Comparison of ENCODE assay signal across 8 cellular contexts in genomic region chr5:33969572-33970452, GRCh38. TPM values are rescaled to one million over a fixed set of nuclear protein-coding genes. Genes with fewer than 3 reads are reported as not detected.
DNase-seq lines count a peak whose midpoint lies in the region; ATAC-seq and TF ChIP-seq lines count a peak whose summit lies in the region.

No MANE protein-coding gene starts in this region.

- H3K27me3 Mint-ChIP-seq in activated T-helper 1 cell treated with anti-CD3 and anti-CD28 coated beads, Interleukin-12 subunit alpha, Interleukin-12 subunit beta, Interleukin-2, Interleukin-4 antibody, amounts not matched to agents 30 ng/mL and 10 ng/mL and 1 ng/mL, durations not matched to agents 14 hours and 24 hours and 36 hours (ENCODE audit: insufficient read depth) = no peaks in the 10 kb centered on the region

- peak in 55 of 56 donors; percentile 26 to 71 (median 50) for TF ChIP-seq CTCF in dorsolateral prefrontal cortex (IDR thresholded peaks at IDR 0.05 in 54 of 56, conservative IDR thresholded peaks at IDR 0.05 in 2 of 56; ENCODE audit: low read depth in 1 of 56, partially characterized antibody in 56 of 56)

- peak; percentile 81 for ATAC-seq in HG03432 (IDR thresholded peaks at IDR 0.05; ENCODE audit: unreplicated experiment)

- H3K4me3 Mint-ChIP-seq in activated T-helper 1 cell treated with anti-CD3 and anti-CD28 coated beads, Interleukin-12 subunit alpha, Interleukin-12 subunit beta, Interleukin-2, Interleukin-4 antibody, amounts not matched to agents 30 ng/mL and 10 ng/mL and 1 ng/mL, durations not matched to agents 14 hours and 24 hours and 36 hours = no peak overlapping the region

- peaks cover 18% of the 10 kb centered on the region for H3K4me1 Mint-ChIP-seq in activated T-helper 1 cell treated with anti-CD3 and anti-CD28 coated beads, Interleukin-12 subunit alpha, Interleukin-12 subunit beta, Interleukin-2, Interleukin-4 antibody, amounts not matched to agents 30 ng/mL and 10 ng/mL and 1 ng/mL, durations not matched to agents 14 hours and 24 hours and 36 hours (ENCODE audit: low read depth)

- DNase-seq in D341Med (ENCODE audit: low spot score) (peak; percentile 62), GM19240 (ENCODE audit: insufficient read length, low spot score) (peak; percentile 50), OCI-M1 (lab: John Stamatoyannopoulos, UW) (peak; percentile 53), dorsolateral prefrontal cortex (no peak), medulla oblongata (ENCODE audit: extremely low spot score) (peak; percentile 45), middle frontal gyrus (ENCODE audit: extremely low spot score, low spot score) (no peak)
- no peak for DNase-seq in activated T-helper 1 cell treated with anti-CD3 and anti-CD28 coated beads, Interleukin-12 subunit alpha, Interleukin-12 subunit beta, Interleukin-2, Interleukin-4 antibody, amounts not matched to agents 30 ng/mL and 10 ng/mL and 1 ng/mL, durations not matched to agents 14 hours and 24 hours and 36 hours (ENCODE audit: low spot score)

- no peaks in the 10 kb centered on the region for H3K27me3 ChIP-seq in dorsolateral prefrontal cortex

- H3K27ac Mint-ChIP-seq in activated T-helper 1 cell treated with anti-CD3 and anti-CD28 coated beads, Interleukin-12 subunit alpha, Interleukin-12 subunit beta, Interleukin-2, Interleukin-4 antibody, amounts not matched to agents 30 ng/mL and 10 ng/mL and 1 ng/mL, durations not matched to agents 14 hours and 24 hours and 36 hours = no peak overlapping the region

- no peak overlapping the region for H3K4me3 ChIP-seq in dorsolateral prefrontal cortex

- no peaks in the 10 kb centered on the region for H3K9me3 Mint-ChIP-seq in activated T-helper 1 cell treated with anti-CD3 and anti-CD28 coated beads, Interleukin-12 subunit alpha, Interleukin-12 subunit beta, Interleukin-2, Interleukin-4 antibody, amounts not matched to agents 30 ng/mL and 10 ng/mL and 1 ng/mL, durations not matched to agents 14 hours and 24 hours and 36 hours

- no peak overlapping the region for H3K27ac ChIP-seq in dorsolateral prefrontal cortex

- H3K36me3 Mint-ChIP-seq in activated T-helper 1 cell treated with anti-CD3 and anti-CD28 coated beads, Interleukin-12 subunit alpha, Interleukin-12 subunit beta, Interleukin-2, Interleukin-4 antibody, amounts not matched to agents 30 ng/mL and 10 ng/mL and 1 ng/mL, durations not matched to agents 14 hours and 24 hours and 36 hours (ENCODE audit: low read depth) = peaks cover 2% of the 10 kb centered on the region

- intact Hi-C loops in dorsolateral prefrontal cortex (cut with DNase I) = no loop called here
- intact Hi-C loops in activated T-helper 1 cell treated with anti-CD3 and anti-CD28 coated beads, Interleukin-12 subunit alpha, Interleukin-12 subunit beta, Interleukin-2, Interleukin-4 antibody, amounts not matched to agents 30 ng/mL and 10 ng/mL and 1 ng/mL, durations not matched to agents 14 hours and 24 hours and 36 hours (cut with micrococcal nuclease) = loop anchor here (1.0 kb wide), 1 partner anchor 534 kb away; no protein-coding TSS in a partner anchor

RNA-seq across cellular contexts. Expression of gene SLC45A2, which starts 14.7 kb away (rescaled TPM):
- 1 to 10 TPM in 93 of 120 experiments, under 1 TPM in 27; 0.20 to 5.9 (median 1.5) TPM for total RNA-seq in dorsolateral prefrontal cortex
- 0.18 TPM in 1 of 2 replicates, not detected in the other for total RNA-seq in activated T-helper 1 cell treated with anti-CD3 and anti-CD28 coated beads, Interleukin-12 subunit alpha, Interleukin-12 subunit beta, Interleukin-2, Interleukin-4 antibody, amounts not matched to agents 30 ng/mL and 10 ng/mL and 1 ng/mL, durations not matched to agents 14 hours and 24 hours and 36 hours

RNA-seq across cellular contexts. Expression of gene RXFP3, which starts 33.6 kb away (rescaled TPM):
- total RNA-seq in dorsolateral prefrontal cortex = 1 to 10 TPM in 16 of 120 experiments, under 1 TPM in 81, not detected in 23; 0.25 to 1.9 (median 0.60) TPM
- total RNA-seq in activated T-helper 1 cell treated with anti-CD3 and anti-CD28 coated beads, Interleukin-12 subunit alpha, Interleukin-12 subunit beta, Interleukin-2, Interleukin-4 antibody, amounts not matched to agents 30 ng/mL and 10 ng/mL and 1 ng/mL, durations not matched to agents 14 hours and 24 hours and 36 hours = not detected in 2 replicates

RNA-seq across cellular contexts. Expression of gene AMACR, which starts 38.0 kb away (rescaled TPM):
- 10 to 100 TPM in 107 of 120 experiments, 1 to 10 TPM in 13; 5.2 to 32.6 (median 16.9) TPM for total RNA-seq in dorsolateral prefrontal cortex
- 6.8 and 7.1 TPM in 2 replicates for total RNA-seq in activated T-helper 1 cell treated with anti-CD3 and anti-CD28 coated beads, Interleukin-12 subunit alpha, Interleukin-12 subunit beta, Interleukin-2, Interleukin-4 antibody, amounts not matched to agents 30 ng/mL and 10 ng/mL and 1 ng/mL, durations not matched to agents 14 hours and 24 hours and 36 hours

Comparison
In these comparisons a context has a peak if more than half of its experiments do, and no peak if none do; other contexts are left out.
1. DNase-seq: peak in D341Med (single experiment), GM19240 (single experiment), OCI-M1 (single experiment) and medulla oblongata (single experiment); none in dorsolateral prefrontal cortex (0 of 10), middle frontal gyrus (single experiment) and activated T-helper 1 cell treated with anti-CD3 and anti-CD28 coated beads, Interleukin-12 subunit alpha, Interleukin-12 subunit beta, Interleukin-2, Interleukin-4 antibody, amounts not matched to agents 30 ng/mL and 10 ng/mL and 1 ng/mL, durations not matched to agents 14 hours and 24 hours and 36 hours (single experiment).